12 cellular contexts compared by ENCODE assay signal in genomic region chr2:232537499-232537898, GRCh38. TPM values are rescaled to one million over a fixed set of nuclear protein-coding genes. Genes with fewer than 3 reads are reported as not detected.
"Had no signal": no experiment of that assay in that cellular context is flagged by ENCODE, and none has a peak within 500 bp of the region (broad histone marks: within the 10 kb centered on the region; RNA-seq: fewer than 3 reads in every experiment).

No MANE protein-coding gene starts in this region.

- H3K36me3 ChIP-seq: esophagus squamous epithelium, thyroid gland had no signal

- DNase-seq: activated CD4-positive, alpha-beta T cell treated with anti-CD3 and anti-CD28 coated beads for 1 hour; activated CD8-positive, alpha-beta memory T cell treated with anti-CD3 and anti-CD28 coated beads, Interleukin-2, amount 50 U/mL, for 48 hours; activated CD8-positive, alpha-beta T cell treated with anti-CD3 and anti-CD28 coated beads, Interleukin-2, amount 10 ng/mL, durations not matched to agents 7 days and 5 days; anterior cingulate cortex; esophagus squamous epithelium; foreskin fibroblast; mesenchymal stem cell; T-cell; T1000; thyroid gland had no signal

- H3K27ac ChIP-seq: esophagus squamous epithelium, thyroid gland had no signal

- H3K4me1 ChIP-seq: thyroid gland had no signal

- ATAC-seq: activated CD8-positive, alpha-beta T cell treated with anti-CD3 and anti-CD28 coated beads, Interleukin-2, amount 10 ng/mL, durations not matched to agents 7 days and 5 days; T-cell had no signal

- H3K4me3 ChIP-seq: esophagus squamous epithelium, thyroid gland had no signal

- H3K9me3 ChIP-seq: thyroid gland had no signal

- H3K27me3 ChIP-seq: thyroid gland had no signal

RNA-seq across cellular contexts. Expression of gene CHRNG, which starts 2.0 kb away (rescaled TPM):
- total RNA-seq: activated CD8-positive, alpha-beta T cell treated with anti-CD3 and anti-CD28 coated beads, Interleukin-2, amount 10 ng/mL, durations not matched to agents 7 days and 5 days; activated naive CD8-positive, alpha-beta T cell treated with anti-CD3 and anti-CD28 coated beads, Interleukin-2, amount 10 ng/mL, durations not matched to agents 7 days and 5 days; bronchial epithelial cell; esophagus squamous epithelium; T-cell; thyroid gland had no signal

RNA-seq across cellular contexts. Expression of gene CHRND, which starts 11.5 kb away (rescaled TPM):
- total RNA-seq: activated CD8-positive, alpha-beta T cell treated with anti-CD3 and anti-CD28 coated beads, Interleukin-2, amount 10 ng/mL, durations not matched to agents 7 days and 5 days; activated naive CD8-positive, alpha-beta T cell treated with anti-CD3 and anti-CD28 coated beads, Interleukin-2, amount 10 ng/mL, durations not matched to agents 7 days and 5 days; bronchial epithelial cell; esophagus squamous epithelium; T-cell; thyroid gland had no signal

RNA-seq across cellular contexts. Expression of gene PRSS56, which starts 17.3 kb away (rescaled TPM):
- total RNA-seq: activated CD8-positive, alpha-beta T cell treated with anti-CD3 and anti-CD28 coated beads, Interleukin-2, amount 10 ng/mL, durations not matched to agents 7 days and 5 days; activated naive CD8-positive, alpha-beta T cell treated with anti-CD3 and anti-CD28 coated beads, Interleukin-2, amount 10 ng/mL, durations not matched to agents 7 days and 5 days; bronchial epithelial cell; esophagus squamous epithelium; T-cell; thyroid gland had no signal
